In genomic region chr21:37077403-37077802, GRCh38 we compare ENCODE assay signal across 20 cellular contexts. TPM values are rescaled to one million over a fixed set of nuclear protein-coding genes. Genes with fewer than 3 reads are reported as not detected.
A peak's percentile ranks its signal among the peaks of the same experiment; 100 is the strongest.
DNase-seq lines count a peak whose midpoint lies in the region; ATAC-seq, FAIRE-seq and TF ChIP-seq lines count a peak whose summit lies in the region.
"Had no signal": no experiment of that assay in that cellular context is flagged by ENCODE, and none has a peak within 500 bp of the region (broad histone marks: within the 10 kb centered on the region; RNA-seq: fewer than 3 reads in every experiment).

No MANE protein-coding gene starts in this region.

- TF ChIP-seq POLR2A in HepG2 (IDR thresholded peaks at IDR 0.05; ENCODE audit: insufficient read depth in 1 of 2, low read depth in 2 of 2, low read length in 2 of 2) (no peak), right lobe of liver (IDR thresholded peaks at IDR 0.05) (no peak)

- H3K9me3 Mint-ChIP-seq in brain: peaks cover 35 to 52% (median 45%) of the 10 kb centered on the region in 5 experiments
- no peaks in the 10 kb centered on the region for H3K9me3 Mint-ChIP-seq in stimulated activated effector memory CD8-positive, alpha-beta T cell treated with anti-CD3 and anti-CD28 coated beads, Interleukin-12 subunit alpha, Interleukin-12 subunit beta, amount 100 ng/mL, for 72 hours
- no peaks in the 10 kb centered on the region for H3K9me3 Mint-ChIP-seq in activated CD8-positive, alpha-beta T cell treated with anti-CD3 and anti-CD28 coated beads, Interleukin-2, amount 10 ng/mL, durations not matched to agents 7 days and 5 days (ENCODE audit: insufficient read depth)

- H3K27me3 ChIP-seq in HepG2 (ENCODE audit: control insufficient read depth in 1 of 2, insufficient read depth in 2 of 2, low read length in 2 of 2) (no peaks in the 10 kb centered on the region; a peak in 1 of 5 replicates), right lobe of liver (no peaks in the 10 kb centered on the region), Loucy (ENCODE audit: insufficient read depth, low read length, poor library complexity, severe bottlenecking) (no peaks in the 10 kb centered on the region)

- H3K9ac ChIP-seq in HepG2 (ENCODE audit: insufficient read depth, low read depth, low read length): no peak overlapping the region
- H3K9ac ChIP-seq in Loucy (ENCODE audit: low read depth, low read length, poor library complexity, severe bottlenecking): peak overlapping the region; percentile 18

- TF ChIP-seq EP300 in HepG2 (IDR thresholded peaks at IDR 0.05; ENCODE audit: low read depth in 2 of 2, low read length in 2 of 2) (no peak), HepG2 (CRISPR knock-in tag; IDR thresholded peaks at IDR 0.05; ENCODE audit: borderline replicate concordance) (no peak)

- WGBS in HepG2 (ENCODE audit: low lambda C conversion rate): 89% methylated on average over 1 of the region's 1 CpG
- 89% methylated on average over 1 of the region's 1 CpG for WGBS in right lobe of liver (ENCODE audit: insufficient coverage, low coverage, low lambda C conversion rate, missing lambda C conversion rate)

- H3K4me1 Mint-ChIP-seq in brain: peaks cover 46% of the 10 kb centered on the region
- peaks cover 32% of the 10 kb centered on the region for H3K4me1 Mint-ChIP-seq in stimulated activated effector memory CD8-positive, alpha-beta T cell treated with anti-CD3 and anti-CD28 coated beads, Interleukin-12 subunit alpha, Interleukin-12 subunit beta, amount 100 ng/mL, for 72 hours
- H3K4me1 Mint-ChIP-seq in activated CD8-positive, alpha-beta T cell treated with anti-CD3 and anti-CD28 coated beads, Interleukin-2, amount 10 ng/mL, durations not matched to agents 7 days and 5 days (ENCODE audit: low read depth): peaks cover 26% of the 10 kb centered on the region

- peaks cover 11% of the 10 kb centered on the region; the same call in 1 of the 2 replicates for H3F3A ChIP-seq in Loucy (ENCODE audit: low read depth)

- H3K9me2 ChIP-seq in Loucy (replicated peaks; ENCODE audit: low read depth, low read length): no peaks in the 10 kb centered on the region

- DNase-seq in HepG2 (ENCODE audit: low spot score) (no peak), right lobe of liver (no peak), middle frontal gyrus (ENCODE audit: extremely low spot score, low spot score) (no peak), DMS53 treated with DMSO at 0.1 percent for 48 hours (lab: John Stamatoyannopoulos, UW; ENCODE audit: unreplicated experiment) (no peak)
- DNase-seq in stimulated activated effector memory CD8-positive, alpha-beta T cell treated with anti-CD3 and anti-CD28 coated beads, Interleukin-12 subunit alpha, Interleukin-12 subunit beta, amount 100 ng/mL, for 72 hours (ENCODE audit: low spot score in 2 of 2): no peak
- DNase-seq in activated CD8-positive, alpha-beta T cell treated with anti-CD3 and anti-CD28 coated beads, Interleukin-2, amount 10 ng/mL, durations not matched to agents 7 days and 5 days: no peak
- DNase-seq: DMS79 treated with DMSO at 0.1 percent for 48 hours, NCI-H1694, NCI-H2081 treated with DMSO at 0.1 percent for 48 hours, NCI-H446 treated with DMSO at 0.1 percent for 48 hours, NCI-H526 treated with DMSO at 0.1 percent for 48 hours, PC-3, Right ventricle myocardium superior had no signal

- TF ChIP-seq RAD21 in HepG2 (CRISPR knock-in tag; IDR thresholded peaks at IDR 0.05): no peak

- peaks cover 12% of the 10 kb centered on the region for H3K27me3 Mint-ChIP-seq in brain
- no peaks in the 10 kb centered on the region for H3K27me3 Mint-ChIP-seq in activated CD8-positive, alpha-beta T cell treated with anti-CD3 and anti-CD28 coated beads, Interleukin-2, amount 10 ng/mL, durations not matched to agents 7 days and 5 days (ENCODE audit: low read depth)

- intact Hi-C loops in HepG2 (cut with micrococcal nuclease; ENCODE audit: unreplicated experiment) (no loop called here), right lobe of liver (cut with DNase I) (no loop called here)

- H3K27ac ChIP-seq in HepG2 (ENCODE audit: extremely low read length, insufficient read depth, low read length) (peak overlapping the region; percentile 21), right lobe of liver (no peak overlapping the region)
- H3K27ac ChIP-seq: C4-2B had no signal

- peaks cover 44% of the 10 kb centered on the region for H4K20me1 ChIP-seq in HepG2 (ENCODE audit: insufficient read depth, low read length)
- H4K20me1 ChIP-seq in Loucy (ENCODE audit: insufficient read depth, low read length, poor library complexity, severe bottlenecking): peaks cover 66% of the 10 kb centered on the region

- H3K36me3 ChIP-seq in HepG2 (replicated peaks in 1 of 2; ENCODE audit: control insufficient read depth in 1 of 2, insufficient read depth in 2 of 2, low read length in 2 of 2) (no peaks in the 10 kb centered on the region), right lobe of liver (no peaks in the 10 kb centered on the region), Loucy (ENCODE audit: insufficient read depth, low read length) (no peaks in the 10 kb centered on the region)
- H3K36me3 ChIP-seq: HAP-1 had no signal

- H2AFZ ChIP-seq in HepG2 (ENCODE audit: low read length) (no peak overlapping the region), Loucy (ENCODE audit: low read length) (no peak overlapping the region)
- H2AFZ ChIP-seq: GM23338 had no signal

- in situ Hi-C loops in HepG2 (cut with HindIII; ENCODE audit: extremely low pct_ligation_motif_present, low pct_unique_long_range_greater_than_20kb): no loop called here

- H3K79me2 ChIP-seq in HepG2 (ENCODE audit: insufficient read depth, low read length): peaks cover 89% of the 10 kb centered on the region
- peaks cover 97% of the 10 kb centered on the region for H3K79me2 ChIP-seq in Loucy (ENCODE audit: insufficient read depth, low read length)

- no peak for TF ChIP-seq CTCF in HepG2 (CRISPR knock-in tag; IDR thresholded peaks at IDR 0.05)
- no peak for TF ChIP-seq CTCF in right lobe of liver (IDR thresholded peaks at IDR 0.05)
- no peak for TF ChIP-seq CTCF in Loucy (conservative IDR thresholded peaks at IDR 0.05; ENCODE audit: low read length)
- no peak for TF ChIP-seq CTCF in brain (conservative IDR thresholded peaks at IDR 0.05)

- H3K9me3 ChIP-seq in HepG2 (ENCODE audit: low read length) (no peaks in the 10 kb centered on the region), right lobe of liver (no peaks in the 10 kb centered on the region), Loucy (ENCODE audit: insufficient read depth, low read depth, low read length) (no peaks in the 10 kb centered on the region)
- H3K9me3 ChIP-seq: HAP-1 had no signal

- POLR2A ChIA-PET in HepG2 (lab: Yijun Ruan, JAX): no interaction called here
- POLR2A ChIA-PET in activated CD8-positive, alpha-beta T cell treated with anti-CD3 and anti-CD28 coated beads, Interleukin-2, amount 10 ng/mL, durations not matched to agents 7 days and 5 days (lab: Charles Lee): interaction anchor here (0.6 kb wide), 1 partner anchor 148 kb away, joined by 3 read pairs; no protein-coding TSS in a partner anchor

- no TSS peak for BruUV-seq in HepG2 (replicated peaks; lab: Mats Ljungman, UMichigan)

- H3K36me3 Mint-ChIP-seq in brain: peaks cover 71% of the 10 kb centered on the region
- peaks cover 16% of the 10 kb centered on the region for H3K36me3 Mint-ChIP-seq in stimulated activated effector memory CD8-positive, alpha-beta T cell treated with anti-CD3 and anti-CD28 coated beads, Interleukin-12 subunit alpha, Interleukin-12 subunit beta, amount 100 ng/mL, for 72 hours
- H3K36me3 Mint-ChIP-seq in activated CD8-positive, alpha-beta T cell treated with anti-CD3 and anti-CD28 coated beads, Interleukin-2, amount 10 ng/mL, durations not matched to agents 7 days and 5 days (ENCODE audit: low read depth): peaks cover 6% of the 10 kb centered on the region

- CTCF ChIA-PET in HepG2 (lab: Yijun Ruan, JAX; ENCODE audit: low intra/inter-chr PET ratio, low total read pairs): no interaction called here
- CTCF ChIA-PET in activated CD8-positive, alpha-beta T cell treated with anti-CD3 and anti-CD28 coated beads, Interleukin-2, amount 10 ng/mL, durations not matched to agents 7 days and 5 days (lab: Charles Lee): interaction anchor here (1.3 kb wide), 1 partner anchor 24 kb away, joined by 4 read pairs; no protein-coding TSS in a partner anchor

- FAIRE-seq in HepG2 (lab: Jason Lieb, UNC): no peak
- FAIRE-seq: A204.1, GM12891 had no signal

- ATAC-seq in HepG2 (no peak), right lobe of liver (no peak)
- ATAC-seq in stimulated activated effector memory CD8-positive, alpha-beta T cell treated with anti-CD3 and anti-CD28 coated beads, Interleukin-12 subunit alpha, Interleukin-12 subunit beta, amount 100 ng/mL, for 72 hours: no peak
- no peak for ATAC-seq in activated CD8-positive, alpha-beta T cell treated with anti-CD3 and anti-CD28 coated beads, Interleukin-2, amount 10 ng/mL, durations not matched to agents 7 days and 5 days
- ATAC-seq: GM23338, PC-3 had no signal

- H3K4me3 Mint-ChIP-seq in brain: peak overlapping the region in 4 of 5 experiments; percentile 6 to 70 (median 32)
- H3K4me3 Mint-ChIP-seq in stimulated activated effector memory CD8-positive, alpha-beta T cell treated with anti-CD3 and anti-CD28 coated beads, Interleukin-12 subunit alpha, Interleukin-12 subunit beta, amount 100 ng/mL, for 72 hours: no peak overlapping the region
- H3K4me3 Mint-ChIP-seq in activated CD8-positive, alpha-beta T cell treated with anti-CD3 and anti-CD28 coated beads, Interleukin-2, amount 10 ng/mL, durations not matched to agents 7 days and 5 days: no peak overlapping the region
- H3K4me3 Mint-ChIP-seq: GM23338 had no signal

- peak overlapping the region in 1 of 5 experiments; percentile 19 for H3K27ac Mint-ChIP-seq in brain
- H3K27ac Mint-ChIP-seq in stimulated activated effector memory CD8-positive, alpha-beta T cell treated with anti-CD3 and anti-CD28 coated beads, Interleukin-12 subunit alpha, Interleukin-12 subunit beta, amount 100 ng/mL, for 72 hours: peak overlapping the region; percentile 65
- H3K27ac Mint-ChIP-seq in activated CD8-positive, alpha-beta T cell treated with anti-CD3 and anti-CD28 coated beads, Interleukin-2, amount 10 ng/mL, durations not matched to agents 7 days and 5 days: no peak overlapping the region
- H3K27ac Mint-ChIP-seq: GM23338 had no signal

- H3K4me1 ChIP-seq in HepG2 (ENCODE audit: insufficient read depth, low read length) (peaks cover 58% of the 10 kb centered on the region), right lobe of liver (peaks cover 0 to 15% (median 0%) of the 10 kb centered on the region in 4 donors), Loucy (ENCODE audit: insufficient read depth, low read length, poor library complexity, severe bottlenecking) (peaks cover 52% of the 10 kb centered on the region)
- H3K4me1 ChIP-seq: HAP-1 had no signal

- H3K4me2 ChIP-seq in HepG2 (ENCODE audit: low read depth, low read length) (peak overlapping the region; percentile 33), Loucy (ENCODE audit: low read depth, low read length, poor library complexity, severe bottlenecking) (peak overlapping the region; percentile 97)
- H3K4me2 ChIP-seq: GM23338 had no signal

- H3K4me3 ChIP-seq in HepG2 (replicated peaks in 1 of 3; ENCODE audit: insufficient read depth in 1 of 3, low read depth in 2 of 3, low read length in 3 of 3): no peak overlapping the region; a peak in 1 of 6 replicates
- no peak overlapping the region for H3K4me3 ChIP-seq in right lobe of liver
- H3K4me3 ChIP-seq in Loucy (ENCODE audit: low read length, poor library complexity, severe bottlenecking): peak overlapping the region; percentile 48
- H3K4me3 ChIP-seq: GM23338, HAP-1 had no signal

RNA-seq across cellular contexts. Expression of gene TTC3, which starts 4.3 kb away (rescaled TPM):
- total RNA-seq in HepG2 (2016; rRNA removed; fragmentation: Illumina TruSeq; extraction: Trizol) (108 and 162 TPM in 2 replicates), right lobe of liver (10 to 100 TPM; 46.7 to 68.7 (median 54.2) TPM)
- total RNA-seq in HepG2 (2016; cell fraction: cytosol; rRNA removed; fragmentation: Illumina TruSeq; extraction: Trizol; ENCODE audit: low read depth): 111 and 126 TPM in 2 replicates
- 108 and 166 TPM in 2 replicates for total RNA-seq in HepG2 (2016; cell fraction: insoluble cytoplasmic fraction; rRNA removed; fragmentation: Illumina TruSeq; extraction: Trizol)
- total RNA-seq in HepG2 (2016; cell fraction: membrane; rRNA removed; fragmentation: Illumina TruSeq; extraction: Trizol): 165 and 198 TPM in 2 replicates
- 153 and 156 TPM in 2 replicates for total RNA-seq in HepG2 (2016; cell fraction: nucleus; rRNA removed; fragmentation: Illumina TruSeq; extraction: Trizol)
- polyA plus RNA-seq in HepG2 (2011; rRNA removed) (45.8 and 55.7 TPM in 2 replicates), brain (ENCODE audit: insufficient read depth, low read depth, low replicate concordance) (66.3 TPM)
- polyA plus RNA-seq in HepG2 (2011; cell fraction: cytosol; rRNA removed): 38.5 and 41.4 TPM in 2 replicates
- polyA plus RNA-seq in HepG2 (2011; cell fraction: nucleus; rRNA removed): 75.7 and 103 TPM in 2 replicates
- polyA plus RNA-seq in HepG2 (2012): 62.1 and 88.8 TPM in 2 replicates
- polyA plus RNA-seq in HepG2 (2016; cell fraction: cytosol; fragmentation: Illumina TruSeq; extraction: Trizol; ENCODE audit: low read depth): 6.9 and 8.0 TPM in 2 replicates
- polyA plus RNA-seq in HepG2 (2016; cell fraction: insoluble cytoplasmic fraction; fragmentation: Illumina TruSeq; extraction: Trizol; ENCODE audit: low read depth): 102 and 108 TPM in 2 replicates
- 34.7 and 44.9 TPM in 2 replicates for polyA plus RNA-seq in HepG2 (2016; cell fraction: membrane; fragmentation: Illumina TruSeq; extraction: Trizol; ENCODE audit: low read depth)
- 109 and 111 TPM in 2 replicates for polyA plus RNA-seq in HepG2 (2016; cell fraction: nucleus; fragmentation: Illumina TruSeq; extraction: Trizol; ENCODE audit: insufficient read depth, low read depth)
- 51.0 and 75.9 TPM in 2 replicates for polyA minus RNA-seq in HepG2 (2011; rRNA and poly(A)+ RNA removed; ENCODE audit: low replicate concordance)
- polyA minus RNA-seq in HepG2 (2011; cell fraction: cytosol; rRNA and poly(A)+ RNA removed): 139 and 147 TPM in 2 replicates
- polyA minus RNA-seq in HepG2 (2011; cell fraction: nucleus; rRNA and poly(A)+ RNA removed): 285 and 338 TPM in 2 replicates
- 10 to 100 TPM; 48.3 to 49.5 TPM for total RNA-seq in activated CD8-positive, alpha-beta T cell treated with anti-CD3 and anti-CD28 coated beads, Interleukin-2, amount 10 ng/mL, durations not matched to agents 7 days and 5 days

RNA-seq across cellular contexts. Expression of gene PIGP, which starts 4.5 kb away (rescaled TPM):
- total RNA-seq in HepG2 (2016; rRNA removed; fragmentation: Illumina TruSeq; extraction: Trizol): 13.7 and 14.8 TPM in 2 replicates
- total RNA-seq in HepG2 (2016; cell fraction: cytosol; rRNA removed; fragmentation: Illumina TruSeq; extraction: Trizol; ENCODE audit: low read depth): 17.8 and 18.9 TPM in 2 replicates
- 14.0 and 14.9 TPM in 2 replicates for total RNA-seq in HepG2 (2016; cell fraction: insoluble cytoplasmic fraction; rRNA removed; fragmentation: Illumina TruSeq; extraction: Trizol)
- 20.5 and 22.0 TPM in 2 replicates for total RNA-seq in HepG2 (2016; cell fraction: membrane; rRNA removed; fragmentation: Illumina TruSeq; extraction: Trizol)
- total RNA-seq in HepG2 (2016; cell fraction: nucleus; rRNA removed; fragmentation: Illumina TruSeq; extraction: Trizol): 10.7 and 17.6 TPM in 2 replicates
- polyA plus RNA-seq in HepG2 (2011; rRNA removed): 27.3 and 33.4 TPM in 2 replicates
- polyA plus RNA-seq in HepG2 (2011; cell fraction: cytosol; rRNA removed): 11.5 and 19.9 TPM in 2 replicates
- 14.6 and 17.8 TPM in 2 replicates for polyA plus RNA-seq in HepG2 (2011; cell fraction: nucleus; rRNA removed)
- polyA plus RNA-seq in HepG2 (2012): 10.2 and 23.5 TPM in 2 replicates
- polyA plus RNA-seq in HepG2 (2016; cell fraction: cytosol; fragmentation: Illumina TruSeq; extraction: Trizol; ENCODE audit: low read depth): 30.3 and 35.6 TPM in 2 replicates
- 25.5 and 30.4 TPM in 2 replicates for polyA plus RNA-seq in HepG2 (2016; cell fraction: insoluble cytoplasmic fraction; fragmentation: Illumina TruSeq; extraction: Trizol; ENCODE audit: low read depth)
- 33.9 and 38.2 TPM in 2 replicates for polyA plus RNA-seq in HepG2 (2016; cell fraction: membrane; fragmentation: Illumina TruSeq; extraction: Trizol; ENCODE audit: low read depth)
- polyA plus RNA-seq in HepG2 (2016; cell fraction: nucleus; fragmentation: Illumina TruSeq; extraction: Trizol; ENCODE audit: insufficient read depth, low read depth): 37.8 and 39.4 TPM in 2 replicates
- polyA minus RNA-seq in HepG2 (2011; rRNA and poly(A)+ RNA removed; ENCODE audit: low replicate concordance): 7.7 and 7.8 TPM in 2 replicates
- polyA minus RNA-seq in HepG2 (2011; cell fraction: cytosol; rRNA and poly(A)+ RNA removed): 5.8 and 7.8 TPM in 2 replicates
- polyA minus RNA-seq in HepG2 (2011; cell fraction: nucleus; rRNA and poly(A)+ RNA removed): 11.4 and 13.6 TPM in 2 replicates
- 10 to 100 TPM; 11.3 to 19.0 (median 17.3) TPM for total RNA-seq in right lobe of liver
- polyA plus RNA-seq in brain (ENCODE audit: insufficient read depth, low read depth, low replicate concordance): 63.1 TPM
- total RNA-seq in activated CD8-positive, alpha-beta T cell treated with anti-CD3 and anti-CD28 coated beads, Interleukin-2, amount 10 ng/mL, durations not matched to agents 7 days and 5 days: 10 to 100 TPM; 12.0 to 15.2 TPM

Comparison
In these comparisons a context has a peak if more than half of its experiments do, and no peak if none do; other contexts are left out.
1. H3K4me3 Mint-ChIP-seq: peak in brain (4 of 5); none in stimulated activated effector memory CD8-positive, alpha-beta T cell treated with anti-CD3 and anti-CD28 coated beads, Interleukin-12 subunit alpha, Interleukin-12 subunit beta, amount 100 ng/mL, for 72 hours (single experiment) and activated CD8-positive, alpha-beta T cell treated with anti-CD3 and anti-CD28 coated beads, Interleukin-2, amount 10 ng/mL, durations not matched to agents 7 days and 5 days (single experiment).